21 cellular contexts compared by ENCODE assay signal in the genomic region with DNA sequence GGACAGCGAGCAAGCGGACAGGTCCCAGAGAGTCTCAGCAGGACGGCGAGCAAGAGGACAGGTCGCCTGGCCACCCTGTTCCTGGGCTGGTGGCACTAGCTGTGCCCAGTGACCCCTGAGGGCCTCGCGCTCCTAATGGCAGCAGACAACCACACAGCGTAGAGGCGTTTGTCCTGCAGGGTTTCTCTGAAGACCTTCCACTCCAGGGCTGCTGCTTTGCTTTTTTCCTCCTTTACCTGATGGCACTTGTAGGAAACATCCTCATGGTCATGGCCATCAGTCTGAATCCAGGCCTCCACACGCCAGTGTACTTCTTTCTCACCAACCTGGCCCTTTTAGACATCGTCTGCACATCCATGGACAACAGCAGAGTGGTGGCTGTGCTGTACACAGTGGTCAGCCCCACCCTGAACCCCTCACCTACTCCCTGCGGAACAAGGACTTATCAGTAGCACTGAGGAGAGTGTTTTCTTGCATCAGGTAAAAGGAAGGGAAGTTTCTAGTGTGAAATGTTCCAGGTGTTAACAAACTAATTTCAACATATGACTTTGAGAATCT. TPM values are rescaled to one million over a fixed set of nuclear protein-coding genes. Genes with fewer than 3 reads are reported as not detected.
DNase-seq lines count a peak whose midpoint lies in the region; ATAC-seq and TF ChIP-seq lines count a peak whose summit lies in the region.
"Had no signal": no experiment of that assay in that cellular context is flagged by ENCODE, and none has a peak within 500 bp of the region (broad histone marks: within the 10 kb centered on the region; RNA-seq: fewer than 3 reads in every experiment).

No MANE protein-coding gene starts in this region.

- TF ChIP-seq CTCF in left ventricle myocardium inferior (IDR thresholded peaks at IDR 0.05; ENCODE audit: borderline replicate concordance), result no peak
- no peak for TF ChIP-seq CTCF in endothelial cell (IDR thresholded peaks at IDR 0.05; ENCODE audit: unreplicated experiment)

- H3K27ac ChIP-seq in left ventricle myocardium inferior (replicated peaks), result no peak overlapping the region
- H3K27ac ChIP-seq: C4-2B had no signal

- peak; percentile 67 for DNase-seq in cardiac septum (ENCODE audit: low spot score)
- no peak for DNase-seq in left ventricle myocardium inferior
- DNase-seq in H7, result peak; percentile 13
- no peak for DNase-seq in endothelial cell (ENCODE audit: low spot score)
- DNase-seq in islet precursor cell, result no peak
- DNase-seq in NCI-H226, result no peak
- DNase-seq: CD8-positive, alpha-beta memory T cell; EL; GF-D8; GOT3; MG63; NCI-H1417; NCI-H1694 treated with DMSO at 0.1 percent for 48 hours; NCI-H2227 treated with DMSO at 0.1 percent for 48 hours; NCI-H524; NCI-H774; NK-92 treated with Interleukin-12 subunit alpha and Interleukin-12 subunit beta, amount 100 ng/mL, for 24 hours; SIG-M5 had no signal

- intact Hi-C loops in cardiac septum (cut with DNase I), result no loop called here
- intact Hi-C loops in left ventricle myocardium inferior (cut with micrococcal nuclease), result no loop called here

- H3K36me3 ChIP-seq in left ventricle myocardium inferior, result no peaks in the 10 kb centered on the region
- H3K36me3 ChIP-seq in H7 (replicated peaks; ENCODE audit: control insufficient read depth, insufficient read depth, low read length), result no peaks in the 10 kb centered on the region
- H3K36me3 ChIP-seq: MG63 had no signal

- H3K4me1 ChIP-seq in left ventricle myocardium inferior, result no peaks in the 10 kb centered on the region

- no peaks in the 10 kb centered on the region for H3K9me3 Mint-ChIP-seq in endothelial cell (ENCODE audit: unreplicated experiment)

- H3K9me3 ChIP-seq in left ventricle myocardium inferior (replicated peaks), result peaks cover 43% of the 10 kb centered on the region

- H3K27ac Mint-ChIP-seq in endothelial cell (ENCODE audit: unreplicated experiment), result peak overlapping the region; percentile 2

- H3K4me3 Mint-ChIP-seq in endothelial cell (ENCODE audit: unreplicated experiment), result no peak overlapping the region

- H3K4me3 ChIP-seq in left ventricle myocardium inferior (no peak overlapping the region), H7 (ENCODE audit: insufficient read depth, low read depth, low read length) (no peak overlapping the region)
- H3K4me3 ChIP-seq: MG63 had no signal

- no peaks in the 10 kb centered on the region for H3K4me1 Mint-ChIP-seq in endothelial cell (ENCODE audit: unreplicated experiment)

- no peaks in the 10 kb centered on the region for H3K27me3 ChIP-seq in left ventricle myocardium inferior (ENCODE audit: low read depth)
- H3K27me3 ChIP-seq in H7 (ENCODE audit: control insufficient read depth, insufficient read depth, low read length), result no peaks in the 10 kb centered on the region
- H3K27me3 ChIP-seq: MG63 had no signal

- peaks cover 18% of the 10 kb centered on the region for H3K27me3 Mint-ChIP-seq in endothelial cell (ENCODE audit: unreplicated experiment)

- ATAC-seq in HG03469 (IDR thresholded peaks at IDR 0.05; ENCODE audit: unreplicated experiment), result no peak
- ATAC-seq: HCT116 had no signal

- no peaks in the 10 kb centered on the region for H3K36me3 Mint-ChIP-seq in endothelial cell (ENCODE audit: low read depth, unreplicated experiment)

RNA-seq across cellular contexts. Expression of a gene that starts 27.4 kb away (rescaled TPM):
- total RNA-seq in cardiac septum (1.0 TPM), left ventricle myocardium inferior (0.36 TPM), endothelial cell (ENCODE audit: unreplicated experiment) (0.36 TPM)
- total RNA-seq in H7 (2014; rRNA removed; shearing (Covaris generic)), result 0.03 and 0.44 TPM in 2 replicates

RNA-seq across cellular contexts. Expression of a gene that starts 46.0 kb away (rescaled TPM):
- 2.2 TPM for total RNA-seq in cardiac septum
- total RNA-seq in left ventricle myocardium inferior, result 1.1 TPM
- 0.90 and 1.2 TPM in 2 replicates for total RNA-seq in H7 (2014; rRNA removed; shearing (Covaris generic))
- 7.7 TPM for total RNA-seq in endothelial cell (ENCODE audit: unreplicated experiment)

RNA-seq across cellular contexts. Expression of a gene that starts 56.7 kb away (rescaled TPM):
- total RNA-seq in cardiac septum, result not detected
- not detected for total RNA-seq in left ventricle myocardium inferior
- 0.18 TPM in 1 of 2 replicates, not detected in the other for total RNA-seq in H7 (2014; rRNA removed; shearing (Covaris generic))
- 0.28 TPM for total RNA-seq in endothelial cell (ENCODE audit: unreplicated experiment)
- total RNA-seq: CD8-positive, alpha-beta memory T cell had no signal

Comparison
In these comparisons a context has a peak if more than half of its experiments do, and no peak if none do; other contexts are left out.
1. DNase-seq: peak in cardiac septum (single experiment) and H7 (single experiment); none in left ventricle myocardium inferior (single experiment), endothelial cell (single experiment), islet precursor cell (single experiment) and NCI-H226 (single experiment).